ENCODE assay signal across 1 cellular context in the genomic region with DNA sequence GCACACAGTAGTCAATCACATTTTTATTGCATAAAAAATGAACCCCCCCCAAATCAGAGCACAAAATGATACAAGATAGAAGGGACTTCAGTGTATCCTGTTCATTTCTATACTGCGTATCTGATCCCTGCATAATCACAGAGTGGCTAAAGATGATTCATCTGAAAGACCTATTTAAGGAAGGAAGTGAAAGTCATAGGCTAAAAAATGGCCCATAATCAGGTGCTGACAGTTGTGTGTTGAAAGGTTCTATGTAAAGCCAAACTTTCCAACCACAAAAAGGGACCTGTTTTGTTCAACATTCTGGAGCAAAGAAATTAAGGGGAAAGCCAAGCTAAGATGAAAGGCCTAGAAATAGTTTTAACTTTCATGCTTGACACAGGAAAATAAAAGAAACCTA.
TF ChIP-seq lines count a peak whose summit lies in the region.

No MANE protein-coding gene starts in this region.

TF ChIP-seq in GM12878, 131 proteins besides CTCF, POLR2A, EP300 and RAD21 (continued from another document and continues in another):
- TF ChIP-seq, protein P1, sequence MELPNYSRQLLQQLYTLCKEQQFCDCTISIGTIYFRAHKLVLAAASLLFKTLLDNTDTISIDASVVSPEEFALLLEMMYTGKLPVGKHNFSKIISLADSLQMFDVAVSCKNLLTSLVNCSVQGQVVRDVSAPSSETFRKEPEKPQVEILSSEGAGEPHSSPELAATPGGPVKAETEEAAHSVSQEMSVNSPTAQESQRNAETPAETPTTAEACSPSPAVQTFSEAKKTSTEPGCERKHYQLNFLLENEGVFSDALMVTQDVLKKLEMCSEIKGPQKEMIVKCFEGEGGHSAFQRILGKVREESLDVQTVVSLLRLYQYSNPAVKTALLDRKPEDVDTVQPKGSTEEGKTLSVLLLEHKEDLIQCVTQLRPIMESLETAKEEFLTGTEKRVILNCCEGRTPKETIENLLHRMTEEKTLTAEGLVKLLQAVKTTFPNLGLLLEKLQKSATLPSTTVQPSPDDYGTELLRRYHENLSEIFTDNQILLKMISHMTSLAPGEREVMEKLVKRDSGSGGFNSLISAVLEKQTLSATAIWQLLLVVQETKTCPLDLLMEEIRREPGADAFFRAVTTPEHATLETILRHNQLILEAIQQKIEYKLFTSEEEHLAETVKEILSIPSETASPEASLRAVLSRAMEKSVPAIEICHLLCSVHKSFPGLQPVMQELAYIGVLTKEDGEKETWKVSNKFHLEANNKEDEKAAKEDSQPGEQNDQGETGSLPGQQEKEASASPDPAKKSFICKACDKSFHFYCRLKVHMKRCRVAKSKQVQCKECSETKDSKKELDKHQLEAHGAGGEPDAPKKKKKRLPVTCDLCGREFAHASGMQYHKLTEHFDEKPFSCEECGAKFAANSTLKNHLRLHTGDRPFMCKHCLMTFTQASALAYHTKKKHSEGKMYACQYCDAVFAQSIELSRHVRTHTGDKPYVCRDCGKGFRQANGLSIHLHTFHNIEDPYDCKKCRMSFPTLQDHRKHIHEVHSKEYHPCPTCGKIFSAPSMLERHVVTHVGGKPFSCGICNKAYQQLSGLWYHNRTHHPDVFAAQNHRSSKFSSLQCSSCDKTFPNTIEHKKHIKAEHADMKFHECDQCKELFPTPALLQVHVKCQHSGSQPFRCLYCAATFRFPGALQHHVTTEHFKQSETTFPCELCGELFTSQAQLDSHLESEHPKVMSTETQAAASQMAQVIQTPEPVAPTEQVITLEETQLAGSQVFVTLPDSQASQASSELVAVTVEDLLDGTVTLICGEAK (IDR thresholded peaks at IDR 0.05; ENCODE audit: borderline replicate concordance): no peak; the same call in 1 of the 2 replicates
- TF ChIP-seq CREM (IDR thresholded peaks at IDR 0.05; ENCODE audit: low read depth): peak; percentile 71
- peak; percentile 78; the same call in 1 of the 2 replicates for TF ChIP-seq CBX5 (IDR thresholded peaks at IDR 0.05; ENCODE audit: low read depth)
- TF ChIP-seq EZH2 (IDR thresholded peaks at IDR 0.05; ENCODE audit: borderline replicate concordance, control insufficient read depth, low read depth, low read length): no peak
- no peak for TF ChIP-seq RFX5 (IDR thresholded peaks at IDR 0.05; ENCODE audit: low read depth, low read length)
- TF ChIP-seq WRNIP1 (IDR thresholded peaks at IDR 0.05; ENCODE audit: borderline replicate concordance, low read depth, low read length): no peak
- no peak for TF ChIP-seq ZZZ3 (IDR thresholded peaks at IDR 0.05; ENCODE audit: control insufficient read depth, insufficient read length, low read depth)
- TF ChIP-seq, protein P2, sequence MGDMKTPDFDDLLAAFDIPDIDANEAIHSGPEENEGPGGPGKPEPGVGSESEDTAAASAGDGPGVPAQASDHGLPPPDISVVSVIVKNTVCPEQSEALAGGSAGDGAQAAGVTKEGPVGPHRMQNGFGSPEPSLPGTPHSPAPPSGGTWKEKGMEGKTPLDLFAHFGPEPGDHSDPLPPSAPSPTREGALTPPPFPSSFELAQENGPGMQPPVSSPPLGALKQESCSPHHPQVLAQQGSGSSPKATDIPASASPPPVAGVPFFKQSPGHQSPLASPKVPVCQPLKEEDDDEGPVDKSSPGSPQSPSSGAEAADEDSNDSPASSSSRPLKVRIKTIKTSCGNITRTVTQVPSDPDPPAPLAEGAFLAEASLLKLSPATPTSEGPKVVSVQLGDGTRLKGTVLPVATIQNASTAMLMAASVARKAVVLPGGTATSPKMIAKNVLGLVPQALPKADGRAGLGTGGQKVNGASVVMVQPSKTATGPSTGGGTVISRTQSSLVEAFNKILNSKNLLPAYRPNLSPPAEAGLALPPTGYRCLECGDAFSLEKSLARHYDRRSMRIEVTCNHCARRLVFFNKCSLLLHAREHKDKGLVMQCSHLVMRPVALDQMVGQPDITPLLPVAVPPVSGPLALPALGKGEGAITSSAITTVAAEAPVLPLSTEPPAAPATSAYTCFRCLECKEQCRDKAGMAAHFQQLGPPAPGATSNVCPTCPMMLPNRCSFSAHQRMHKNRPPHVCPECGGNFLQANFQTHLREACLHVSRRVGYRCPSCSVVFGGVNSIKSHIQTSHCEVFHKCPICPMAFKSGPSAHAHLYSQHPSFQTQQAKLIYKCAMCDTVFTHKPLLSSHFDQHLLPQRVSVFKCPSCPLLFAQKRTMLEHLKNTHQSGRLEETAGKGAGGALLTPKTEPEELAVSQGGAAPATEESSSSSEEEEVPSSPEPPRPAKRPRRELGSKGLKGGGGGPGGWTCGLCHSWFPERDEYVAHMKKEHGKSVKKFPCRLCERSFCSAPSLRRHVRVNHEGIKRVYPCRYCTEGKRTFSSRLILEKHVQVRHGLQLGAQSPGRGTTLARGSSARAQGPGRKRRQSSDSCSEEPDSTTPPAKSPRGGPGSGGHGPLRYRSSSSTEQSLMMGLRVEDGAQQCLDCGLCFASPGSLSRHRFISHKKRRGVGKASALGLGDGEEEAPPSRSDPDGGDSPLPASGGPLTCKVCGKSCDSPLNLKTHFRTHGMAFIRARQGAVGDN (IDR thresholded peaks at IDR 0.05): peak; percentile 24; the same call in 1 of the 2 replicates
- TF ChIP-seq, protein P3, sequence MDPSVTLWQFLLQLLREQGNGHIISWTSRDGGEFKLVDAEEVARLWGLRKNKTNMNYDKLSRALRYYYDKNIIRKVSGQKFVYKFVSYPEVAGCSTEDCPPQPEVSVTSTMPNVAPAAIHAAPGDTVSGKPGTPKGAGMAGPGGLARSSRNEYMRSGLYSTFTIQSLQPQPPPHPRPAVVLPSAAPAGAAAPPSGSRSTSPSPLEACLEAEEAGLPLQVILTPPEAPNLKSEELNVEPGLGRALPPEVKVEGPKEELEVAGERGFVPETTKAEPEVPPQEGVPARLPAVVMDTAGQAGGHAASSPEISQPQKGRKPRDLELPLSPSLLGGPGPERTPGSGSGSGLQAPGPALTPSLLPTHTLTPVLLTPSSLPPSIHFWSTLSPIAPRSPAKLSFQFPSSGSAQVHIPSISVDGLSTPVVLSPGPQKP (IDR thresholded peaks at IDR 0.05; ENCODE audit: low read depth, low read length): no peak
- TF ChIP-seq, protein P4, sequence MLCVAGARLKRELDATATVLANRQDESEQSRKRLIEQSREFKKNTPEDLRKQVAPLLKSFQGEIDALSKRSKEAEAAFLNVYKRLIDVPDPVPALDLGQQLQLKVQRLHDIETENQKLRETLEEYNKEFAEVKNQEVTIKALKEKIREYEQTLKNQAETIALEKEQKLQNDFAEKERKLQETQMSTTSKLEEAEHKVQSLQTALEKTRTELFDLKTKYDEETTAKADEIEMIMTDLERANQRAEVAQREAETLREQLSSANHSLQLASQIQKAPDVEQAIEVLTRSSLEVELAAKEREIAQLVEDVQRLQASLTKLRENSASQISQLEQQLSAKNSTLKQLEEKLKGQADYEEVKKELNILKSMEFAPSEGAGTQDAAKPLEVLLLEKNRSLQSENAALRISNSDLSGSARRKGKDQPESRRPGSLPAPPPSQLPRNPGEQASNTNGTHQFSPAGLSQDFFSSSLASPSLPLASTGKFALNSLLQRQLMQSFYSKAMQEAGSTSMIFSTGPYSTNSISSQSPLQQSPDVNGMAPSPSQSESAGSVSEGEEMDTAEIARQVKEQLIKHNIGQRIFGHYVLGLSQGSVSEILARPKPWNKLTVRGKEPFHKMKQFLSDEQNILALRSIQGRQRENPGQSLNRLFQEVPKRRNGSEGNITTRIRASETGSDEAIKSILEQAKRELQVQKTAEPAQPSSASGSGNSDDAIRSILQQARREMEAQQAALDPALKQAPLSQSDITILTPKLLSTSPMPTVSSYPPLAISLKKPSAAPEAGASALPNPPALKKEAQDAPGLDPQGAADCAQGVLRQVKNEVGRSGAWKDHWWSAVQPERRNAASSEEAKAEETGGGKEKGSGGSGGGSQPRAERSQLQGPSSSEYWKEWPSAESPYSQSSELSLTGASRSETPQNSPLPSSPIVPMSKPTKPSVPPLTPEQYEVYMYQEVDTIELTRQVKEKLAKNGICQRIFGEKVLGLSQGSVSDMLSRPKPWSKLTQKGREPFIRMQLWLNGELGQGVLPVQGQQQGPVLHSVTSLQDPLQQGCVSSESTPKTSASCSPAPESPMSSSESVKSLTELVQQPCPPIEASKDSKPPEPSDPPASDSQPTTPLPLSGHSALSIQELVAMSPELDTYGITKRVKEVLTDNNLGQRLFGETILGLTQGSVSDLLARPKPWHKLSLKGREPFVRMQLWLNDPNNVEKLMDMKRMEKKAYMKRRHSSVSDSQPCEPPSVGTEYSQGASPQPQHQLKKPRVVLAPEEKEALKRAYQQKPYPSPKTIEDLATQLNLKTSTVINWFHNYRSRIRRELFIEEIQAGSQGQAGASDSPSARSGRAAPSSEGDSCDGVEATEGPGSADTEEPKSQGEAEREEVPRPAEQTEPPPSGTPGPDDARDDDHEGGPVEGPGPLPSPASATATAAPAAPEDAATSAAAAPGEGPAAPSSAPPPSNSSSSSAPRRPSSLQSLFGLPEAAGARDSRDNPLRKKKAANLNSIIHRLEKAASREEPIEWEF (IDR thresholded peaks at IDR 0.05; ENCODE audit: insufficient replicate concordance, low read depth, low read length): peak; percentile 48
- peak in 1 of 2 experiments; percentile 79; a peak in 1 of 4 replicates for TF ChIP-seq ETV6 (conservative IDR thresholded peaks at IDR 0.05 in 1 of 2, IDR thresholded peaks at IDR 0.05 in 1 of 2; ENCODE audit: borderline replicate concordance in 1 of 2, low read depth in 1 of 2)
- TF ChIP-seq KLF5 (IDR thresholded peaks at IDR 0.05; ENCODE audit: partially characterized antibody): no peak
- TF ChIP-seq RCOR1 (conservative IDR thresholded peaks at IDR 0.05; ENCODE audit: low read depth, low read length): 0 out of 2 replicates have a peak, but pooled peaks have one; percentile 79
- peak; percentile 94 for TF ChIP-seq SPI1 (IDR thresholded peaks at IDR 0.05; ENCODE audit: borderline replicate concordance, insufficient read depth, low read depth, low read length)
- TF ChIP-seq BCL11A (IDR thresholded peaks at IDR 0.05; ENCODE audit: low read depth, low read length): peak; percentile 85; the same call in 1 of the 2 replicates
- TF ChIP-seq, protein P5, sequence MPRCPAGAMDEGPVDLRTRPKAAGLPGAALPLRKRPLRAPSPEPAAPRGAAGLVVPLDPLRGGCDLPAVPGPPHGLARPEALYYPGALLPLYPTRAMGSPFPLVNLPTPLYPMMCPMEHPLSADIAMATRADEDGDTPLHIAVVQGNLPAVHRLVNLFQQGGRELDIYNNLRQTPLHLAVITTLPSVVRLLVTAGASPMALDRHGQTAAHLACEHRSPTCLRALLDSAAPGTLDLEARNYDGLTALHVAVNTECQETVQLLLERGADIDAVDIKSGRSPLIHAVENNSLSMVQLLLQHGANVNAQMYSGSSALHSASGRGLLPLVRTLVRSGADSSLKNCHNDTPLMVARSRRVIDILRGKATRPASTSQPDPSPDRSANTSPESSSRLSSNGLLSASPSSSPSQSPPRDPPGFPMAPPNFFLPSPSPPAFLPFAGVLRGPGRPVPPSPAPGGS (IDR thresholded peaks at IDR 0.05; ENCODE audit: borderline replicate concordance, insufficient read depth, low read depth, low read length, poor library complexity, severe bottlenecking): peak; percentile 69
- peak; percentile 94 for TF ChIP-seq MEF2B (IDR thresholded peaks at IDR 0.05; ENCODE audit: partially characterized antibody, poor library complexity, severe bottlenecking)
- peak; percentile 87 for TF ChIP-seq EED (IDR thresholded peaks at IDR 0.05; ENCODE audit: low read depth)
- TF ChIP-seq, protein P6, sequence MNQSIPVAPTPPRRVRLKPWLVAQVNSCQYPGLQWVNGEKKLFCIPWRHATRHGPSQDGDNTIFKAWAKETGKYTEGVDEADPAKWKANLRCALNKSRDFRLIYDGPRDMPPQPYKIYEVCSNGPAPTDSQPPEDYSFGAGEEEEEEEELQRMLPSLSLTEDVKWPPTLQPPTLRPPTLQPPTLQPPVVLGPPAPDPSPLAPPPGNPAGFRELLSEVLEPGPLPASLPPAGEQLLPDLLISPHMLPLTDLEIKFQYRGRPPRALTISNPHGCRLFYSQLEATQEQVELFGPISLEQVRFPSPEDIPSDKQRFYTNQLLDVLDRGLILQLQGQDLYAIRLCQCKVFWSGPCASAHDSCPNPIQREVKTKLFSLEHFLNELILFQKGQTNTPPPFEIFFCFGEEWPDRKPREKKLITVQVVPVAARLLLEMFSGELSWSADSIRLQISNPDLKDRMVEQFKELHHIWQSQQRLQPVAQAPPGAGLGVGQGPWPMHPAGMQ (IDR thresholded peaks at IDR 0.05; ENCODE audit: borderline replicate concordance): no peak
- TF ChIP-seq ATF7 (IDR thresholded peaks at IDR 0.05; ENCODE audit: low read depth): peak; percentile 91
- 0 out of 2 replicates have a peak, but pooled peaks have one; percentile 56 for TF ChIP-seq CBFB (IDR thresholded peaks at IDR 0.05; ENCODE audit: low read depth)
- TF ChIP-seq MTA3 (IDR thresholded peaks at IDR 0.05; ENCODE audit: borderline replicate concordance, low read length): peak; percentile 97
- peak; percentile 81 for TF ChIP-seq JUNB (IDR thresholded peaks at IDR 0.05)
- TF ChIP-seq ZNF217 (IDR thresholded peaks at IDR 0.05): peak; percentile 94
- TF ChIP-seq ZNF274 (IDR thresholded peaks at IDR 0.05; ENCODE audit: insufficient read depth, insufficient read length): no peak
- TF ChIP-seq, protein P7, sequence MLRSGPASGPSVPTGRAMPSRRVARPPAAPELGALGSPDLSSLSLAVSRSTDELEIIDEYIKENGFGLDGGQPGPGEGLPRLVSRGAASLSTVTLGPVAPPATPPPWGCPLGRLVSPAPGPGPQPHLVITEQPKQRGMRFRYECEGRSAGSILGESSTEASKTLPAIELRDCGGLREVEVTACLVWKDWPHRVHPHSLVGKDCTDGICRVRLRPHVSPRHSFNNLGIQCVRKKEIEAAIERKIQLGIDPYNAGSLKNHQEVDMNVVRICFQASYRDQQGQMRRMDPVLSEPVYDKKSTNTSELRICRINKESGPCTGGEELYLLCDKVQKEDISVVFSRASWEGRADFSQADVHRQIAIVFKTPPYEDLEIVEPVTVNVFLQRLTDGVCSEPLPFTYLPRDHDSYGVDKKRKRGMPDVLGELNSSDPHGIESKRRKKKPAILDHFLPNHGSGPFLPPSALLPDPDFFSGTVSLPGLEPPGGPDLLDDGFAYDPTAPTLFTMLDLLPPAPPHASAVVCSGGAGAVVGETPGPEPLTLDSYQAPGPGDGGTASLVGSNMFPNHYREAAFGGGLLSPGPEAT (IDR thresholded peaks at IDR 0.05; ENCODE audit: low read depth): peak; percentile 98
- no peak for TF ChIP-seq SMAD5 (IDR thresholded peaks at IDR 0.05; ENCODE audit: low read depth)
- peak in 1 of 2 experiments; percentile 94; a peak in 1 of 4 replicates for TF ChIP-seq CEBPB (IDR thresholded peaks at IDR 0.05; ENCODE audit: borderline replicate concordance in 1 of 2, low read depth in 2 of 2, low read length in 2 of 2)
- TF ChIP-seq CREB1 (IDR thresholded peaks at IDR 0.05; ENCODE audit: low read depth): peak; percentile 45; the same call in 1 of the 2 replicates
- TF ChIP-seq NBN (IDR thresholded peaks at IDR 0.05): peak; percentile 74; the same call in 1 of the 2 replicates
- peak; percentile 89; the same call in 1 of the 2 replicates for TF ChIP-seq BACH1 (IDR thresholded peaks at IDR 0.05; ENCODE audit: borderline replicate concordance)
- peak; percentile 76; the same call in 1 of the 2 replicates for TF ChIP-seq IRF4 (IDR thresholded peaks at IDR 0.05; ENCODE audit: low read depth, low read length)
- TF ChIP-seq JUND (IDR thresholded peaks at IDR 0.05; ENCODE audit: low read depth, low read length): no peak
